Comparison of ENCODE assay signal across 9 cellular contexts in the genomic region with DNA sequence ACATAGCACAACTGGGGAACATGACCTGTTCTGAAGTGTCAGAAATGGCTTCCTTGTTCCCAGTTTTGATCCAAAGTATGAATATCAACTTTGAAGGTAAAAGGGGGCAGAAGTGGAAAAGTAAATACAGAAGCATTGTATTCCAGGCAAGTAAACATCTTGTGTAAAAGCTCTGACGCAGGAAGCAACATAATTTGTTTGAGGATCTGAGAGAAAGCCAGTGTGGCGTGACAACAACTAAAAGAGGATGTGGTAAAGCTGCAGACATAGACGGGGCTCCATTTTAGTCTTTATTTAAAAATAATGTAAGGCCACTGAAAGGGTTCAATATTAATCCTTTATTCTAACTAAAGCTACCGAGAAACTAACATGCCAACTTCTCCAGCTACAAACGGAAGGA.
A peak's percentile ranks its signal among the peaks of the same experiment; 100 is the strongest.
DNase-seq lines count a peak whose midpoint lies in the region; ATAC-seq and TF ChIP-seq lines count a peak whose summit lies in the region.
"Had no signal": no experiment of that assay in that cellular context is flagged by ENCODE, and none has a peak within 500 bp of the region (broad histone marks: within the 10 kb centered on the region; RNA-seq: fewer than 3 reads in every experiment).

No MANE protein-coding gene starts in this region.

- H3K27ac Mint-ChIP-seq in MCF 10A (ENCODE audit: low read depth, unreplicated experiment): no peak overlapping the region

- H3K4me3 Mint-ChIP-seq in MCF 10A (ENCODE audit: unreplicated experiment): no peak overlapping the region

- no peaks in the 10 kb centered on the region for H3K27me3 ChIP-seq in foreskin keratinocyte
- no peaks in the 10 kb centered on the region for H3K27me3 ChIP-seq in aorta (ENCODE audit: control insufficient read depth in 1 of 2, insufficient read depth in 2 of 2, low read length in 1 of 2)

- peak; percentile 99 for ATAC-seq in GM21360 (IDR thresholded peaks at IDR 0.05; ENCODE audit: unreplicated experiment)
- peak; percentile 99 for ATAC-seq in HG03342 (IDR thresholded peaks at IDR 0.05; ENCODE audit: unreplicated experiment)
- no peak for ATAC-seq in foreskin keratinocyte
- ATAC-seq in aorta (ENCODE audit: low FRiP score): no peak
- no peak for ATAC-seq in stimulated activated naive CD8-positive, alpha-beta T cell treated with anti-CD3 and anti-CD28 coated beads, Interleukin-15, Interleukin-2, amounts not matched to agents 100 U/mL and 50 U/mL, for 24 hours

- 76 to 80% methylated on average over 5 of the region's 5 CpGs for WGBS in aorta, 2 donors

- H3K4me1 ChIP-seq in foreskin keratinocyte (no peaks in the 10 kb centered on the region), aorta (ENCODE audit: control insufficient read depth in 1 of 2, insufficient read depth in 2 of 2, low read length in 2 of 2) (no peaks in the 10 kb centered on the region)

- BruUV-seq in MCF 10A (replicated peaks; lab: Mats Ljungman, UMichigan): no TSS peak

- peak; percentile 100 for DNase-seq in DMS53 treated with DMSO at 0.1 percent for 48 hours (lab: John Stamatoyannopoulos, UW; ENCODE audit: unreplicated experiment)
- peak; percentile 67 to 93 for DNase-seq in NOMO-1 (lab: John Stamatoyannopoulos, UW; ENCODE audit: unreplicated experiment in 2 of 2)
- DNase-seq in MCF 10A (ENCODE audit: unreplicated experiment): no peak
- no peak for DNase-seq in foreskin keratinocyte
- no peak for DNase-seq in aorta
- no peak for DNase-seq in stimulated activated naive CD8-positive, alpha-beta T cell treated with anti-CD3 and anti-CD28 coated beads, Interleukin-15, Interleukin-2, amounts not matched to agents 100 U/mL and 50 U/mL, for 24 hours
- DNase-seq: activated T-cell treated with anti-CD3 and anti-CD28 coated beads, Interleukin-2, amount 50 U/mL, for 1 hour had no signal

- no peaks in the 10 kb centered on the region for H3K4me1 Mint-ChIP-seq in MCF 10A (ENCODE audit: insufficient read depth, unreplicated experiment)

- no peak overlapping the region for H3K27ac ChIP-seq in foreskin keratinocyte
- no peak overlapping the region for H3K27ac ChIP-seq in aorta (ENCODE audit: low read depth in 1 of 2, low read length in 2 of 2)

- TF ChIP-seq CTCF in MCF 10A (IDR thresholded peaks at IDR 0.05; ENCODE audit: unreplicated experiment): no peak
- TF ChIP-seq CTCF in foreskin keratinocyte (conservative IDR thresholded peaks at IDR 0.05): no peak

- no peaks in the 10 kb centered on the region for H3K36me3 Mint-ChIP-seq in MCF 10A (ENCODE audit: insufficient read depth, unreplicated experiment)

- no peaks in the 10 kb centered on the region for H3K9me3 ChIP-seq in aorta (ENCODE audit: control insufficient read depth, low read length)

- H3K36me3 ChIP-seq in aorta (ENCODE audit: control insufficient read depth in 1 of 2, insufficient read depth in 2 of 2, low read length in 1 of 2): no peaks in the 10 kb centered on the region

- no peaks in the 10 kb centered on the region for H3K27me3 Mint-ChIP-seq in MCF 10A (ENCODE audit: insufficient read depth, unreplicated experiment)

- H3K4me3 ChIP-seq in aorta (ENCODE audit: low read length in 2 of 2): no peak overlapping the region

- POLR2A ChIA-PET in MCF 10A (lab: Yijun Ruan, JAX): no interaction called here

- no peaks in the 10 kb centered on the region for H3K9me3 Mint-ChIP-seq in MCF 10A (ENCODE audit: unreplicated experiment)

- CTCF ChIA-PET in MCF 10A (lab: Yijun Ruan, JAX): no interaction called here

- intact Hi-C loops in MCF 10A (cut with micrococcal nuclease) (no loop called here), aorta (cut with DNase I) (no loop called here)

Comparison
In these comparisons a context has a peak if more than half of its experiments do, and no peak if none do; other contexts are left out.
1. DNase-seq: peak in DMS53 treated with DMSO at 0.1 percent for 48 hours (single experiment) and NOMO-1 (2 of 2); none in MCF 10A (single experiment), foreskin keratinocyte (0 of 2), aorta (0 of 2) and stimulated activated naive CD8-positive, alpha-beta T cell treated with anti-CD3 and anti-CD28 coated beads, Interleukin-15, Interleukin-2, amounts not matched to agents 100 U/mL and 50 U/mL, for 24 hours (single experiment).
2. ATAC-seq: peak in GM21360 (single experiment) and HG03342 (single experiment); none in foreskin keratinocyte (single experiment), aorta (single experiment) and stimulated activated naive CD8-positive, alpha-beta T cell treated with anti-CD3 and anti-CD28 coated beads, Interleukin-15, Interleukin-2, amounts not matched to agents 100 U/mL and 50 U/mL, for 24 hours (single experiment).